18 cellular contexts compared by ENCODE assay signal in genomic region chr16:87252269-87252970, GRCh38.
DNase-seq lines count a peak whose midpoint lies in the region; FAIRE-seq and TF ChIP-seq lines count a peak whose summit lies in the region.
"Had no signal": no experiment of that assay in that cellular context is flagged by ENCODE, and none has a peak within 500 bp of the region (broad histone marks: within the 10 kb centered on the region; RNA-seq: fewer than 3 reads in every experiment).

No MANE protein-coding gene starts in this region.

- H2AFZ ChIP-seq in mammary epithelial cell (ENCODE audit: low read depth, low read length): no peak overlapping the region

- CTCF ChIA-PET in mammary epithelial cell (lab: Charles Lee; ENCODE audit: low non-redundant PET) (no interaction called here), MCF 10A (lab: Yijun Ruan, JAX) (no interaction called here), HEK293 (lab: Yijun Ruan, JAX) (no interaction called here)

- H3K9me3 ChIP-seq in mammary epithelial cell (replicated peaks; ENCODE audit: insufficient read depth, low read length): no peaks in the 10 kb centered on the region
- no peaks in the 10 kb centered on the region for H3K9me3 ChIP-seq in HEK293 (ENCODE audit: control insufficient read depth, insufficient read depth, low read depth, low read length)
- no peaks in the 10 kb centered on the region for H3K9me3 ChIP-seq in spleen
- no peaks in the 10 kb centered on the region for H3K9me3 ChIP-seq in endodermal cell (ENCODE audit: control insufficient read depth, low read length)
- no peaks in the 10 kb centered on the region for H3K9me3 ChIP-seq in small intestine (ENCODE audit: control insufficient read depth, low read depth)
- H3K9me3 ChIP-seq: BLaER1 treated with 17β-estradiol and CSF1 and Interleukin-3, amounts not matched to agents 10 nM and 100 nM had no signal

- no peaks in the 10 kb centered on the region for H3K4me1 Mint-ChIP-seq in MCF 10A (ENCODE audit: insufficient read depth, unreplicated experiment)
- H3K4me1 Mint-ChIP-seq in endodermal cell: no peaks in the 10 kb centered on the region
- H3K4me1 Mint-ChIP-seq: IgD-negative memory B cell had no signal

- TF ChIP-seq CTCF in mammary epithelial cell (conservative IDR thresholded peaks at IDR 0.05 in 1 of 2, IDR thresholded peaks at IDR 0.05 in 1 of 2; ENCODE audit: extremely low read depth in 1 of 2, insufficient read depth in 1 of 2, low read depth in 1 of 2, low read length in 2 of 2) (no peak), MCF 10A (IDR thresholded peaks at IDR 0.05; ENCODE audit: unreplicated experiment) (no peak), HEK293 (tag by site-specific recombination; IDR thresholded peaks at IDR 0.05) (no peak), spleen (IDR thresholded peaks at IDR 0.05 in 8 of 11, conservative IDR thresholded peaks at IDR 0.05 in 3 of 11) (no peak), endodermal cell (conservative IDR thresholded peaks at IDR 0.05) (no peak)

- H3K9ac ChIP-seq in mammary epithelial cell (ENCODE audit: insufficient read depth, low read length) (no peak overlapping the region), endodermal cell (ENCODE audit: extremely low read depth, low read length, poor library complexity, severe bottlenecking) (no peak overlapping the region)
- H3K9ac ChIP-seq: BLaER1 treated with 17β-estradiol and CSF1 and Interleukin-3, amounts not matched to agents 10 nM and 100 nM had no signal

- H3K27me3 ChIP-seq in mammary epithelial cell (ENCODE audit: insufficient read depth, low read length) (peaks cover 2% of the 10 kb centered on the region), spleen (replicated peaks in 1 of 7) (no peaks in the 10 kb centered on the region), endodermal cell (ENCODE audit: control insufficient read depth, insufficient read depth, low read length, poor library complexity, severe bottlenecking) (no peaks in the 10 kb centered on the region), small intestine (ENCODE audit: control insufficient read depth in 2 of 2, insufficient read depth in 2 of 2, low read length in 2 of 2) (no peaks in the 10 kb centered on the region)
- H3K27me3 ChIP-seq: BLaER1 treated with 17β-estradiol and CSF1 and Interleukin-3, amounts not matched to agents 10 nM and 100 nM had no signal

- H3K36me3 Mint-ChIP-seq in MCF 10A (ENCODE audit: insufficient read depth, unreplicated experiment) (no peaks in the 10 kb centered on the region), endodermal cell (ENCODE audit: low read depth) (no peaks in the 10 kb centered on the region)

- H3K9me3 Mint-ChIP-seq in MCF 10A (ENCODE audit: unreplicated experiment) (no peaks in the 10 kb centered on the region), endodermal cell (no peaks in the 10 kb centered on the region)
- H3K9me3 Mint-ChIP-seq: IgD-negative memory B cell had no signal

- no peak for FAIRE-seq in small intestine (lab: Jason Lieb, UNC)

- H3K36me3 ChIP-seq in mammary epithelial cell (ENCODE audit: insufficient read depth, low read length) (no peaks in the 10 kb centered on the region), HEK293 (ENCODE audit: control insufficient read depth in 2 of 2, insufficient read depth in 1 of 2, low read length in 2 of 2) (no peaks in the 10 kb centered on the region), spleen (no peaks in the 10 kb centered on the region), endodermal cell (ENCODE audit: control insufficient read depth, insufficient read depth, low read length) (no peaks in the 10 kb centered on the region), small intestine (ENCODE audit: control insufficient read depth in 2 of 2, insufficient read depth in 2 of 2, low read length in 2 of 2) (no peaks in the 10 kb centered on the region)
- H3K36me3 ChIP-seq: BLaER1 treated with 17β-estradiol and CSF1 and Interleukin-3, amounts not matched to agents 10 nM and 100 nM had no signal

- H3K79me2 ChIP-seq in mammary epithelial cell (ENCODE audit: insufficient read depth, low read length): no peaks in the 10 kb centered on the region

- dilution Hi-C loops in mammary epithelial cell (cut with HindIII; ENCODE audit: low sequenced_read_pairs): no loop called here

- H3K4me2 ChIP-seq in mammary epithelial cell (ENCODE audit: insufficient read depth, low read depth, low read length): no peak overlapping the region
- H3K4me2 ChIP-seq: BLaER1 treated with 17β-estradiol and CSF1 and Interleukin-3, amounts not matched to agents 10 nM and 100 nM had no signal

- H3K4me3 Mint-ChIP-seq in MCF 10A (ENCODE audit: unreplicated experiment): no peak overlapping the region
- no peak overlapping the region for H3K4me3 Mint-ChIP-seq in endodermal cell
- H3K4me3 Mint-ChIP-seq: IgD-negative memory B cell had no signal

- H3K4me3 ChIP-seq in mammary epithelial cell (replicated peaks in 1 of 3; ENCODE audit: insufficient read depth in 1 of 3, low read depth in 2 of 3, low read length in 3 of 3): no peak overlapping the region
- no peak overlapping the region for H3K4me3 ChIP-seq in HEK293 (ENCODE audit: low read depth, low read length)
- H3K4me3 ChIP-seq in spleen: no peak overlapping the region
- H3K4me3 ChIP-seq in endodermal cell (ENCODE audit: low read length): no peak overlapping the region
- H3K4me3 ChIP-seq in small intestine (ENCODE audit: low read depth in 1 of 2, low read length in 2 of 2): no peak overlapping the region
- H3K4me3 ChIP-seq: BLaER1 treated with 17β-estradiol and CSF1 and Interleukin-3, amounts not matched to agents 10 nM and 100 nM had no signal

- 40% methylated on average over 12 of the region's 12 CpGs for WGBS in mammary epithelial cell (ENCODE audit: low coverage, missing lambda C conversion rate)
- 81 to 85% (median 82%) methylated on average over 12 of the region's 12 CpGs for WGBS in spleen, 5 donors
- WGBS in endodermal cell (ENCODE audit: insufficient coverage in 1 of 2, insufficient read length in 1 of 2), 2 experiments: 87 to 88% methylated on average over 10 to 12 of the region's 12 CpGs
- WGBS in small intestine, 3 donors: 83 to 85% (median 84%) methylated on average over 12 of the region's 12 CpGs

- H4K20me1 ChIP-seq in mammary epithelial cell (ENCODE audit: insufficient read depth, low read length): no peaks in the 10 kb centered on the region

- H3K27ac ChIP-seq in mammary epithelial cell (ENCODE audit: insufficient read depth, low read depth, low read length) (no peak overlapping the region), HEK293 (ENCODE audit: extremely low read depth, low read depth, low read length) (no peak overlapping the region), spleen (no peak overlapping the region), endodermal cell (ENCODE audit: low read depth, low read length) (no peak overlapping the region), small intestine (ENCODE audit: low read depth in 1 of 2, low read length in 1 of 2) (no peak overlapping the region)
- H3K27ac ChIP-seq: BLaER1 treated with 17β-estradiol and CSF1 and Interleukin-3, amounts not matched to agents 10 nM and 100 nM had no signal

- in situ Hi-C loops in mammary epithelial cell (cut with MboI; ENCODE audit: low sequenced_read_pairs in 2 of 2): no loop called here

- POLR2A ChIA-PET in MCF 10A (lab: Yijun Ruan, JAX) (no interaction called here), HEK293 (lab: Yijun Ruan, JAX) (no interaction called here)

- no peak for TF ChIP-seq POLR2A in spleen (IDR thresholded peaks at IDR 0.05)

- H3K27ac Mint-ChIP-seq in MCF 10A (ENCODE audit: low read depth, unreplicated experiment): no peak overlapping the region
- no peak overlapping the region for H3K27ac Mint-ChIP-seq in endodermal cell
- H3K27ac Mint-ChIP-seq: IgD-negative memory B cell had no signal

- peak; percentile 30 for DNase-seq in mammary epithelial cell
- no peak for DNase-seq in MCF 10A (ENCODE audit: unreplicated experiment)
- peak; percentile 11 for DNase-seq in RPMI7951 (ENCODE audit: low read depth)
- peak; percentile 23 for DNase-seq in spleen
- no peak for DNase-seq in endodermal cell
- no peak for DNase-seq in small intestine
- DNase-seq in nucleus accumbens (lab: John Stamatoyannopoulos, UW): no peak
- DNase-seq: H7; NCI-H1092; NCI-H1694; NCI-H2107; NCI-H345; NCI-H526 treated with DMSO at 0.1 percent for 48 hours; NK-92 treated with Interleukin-12 subunit alpha and Interleukin-12 subunit beta, amount 100 ng/mL, for 24 hours; Right ventricle myocardium superior had no signal

- H3K4me1 ChIP-seq in mammary epithelial cell (ENCODE audit: insufficient read depth, low read length) (no peaks in the 10 kb centered on the region), HEK293 (ENCODE audit: control insufficient read depth, insufficient read depth, low read length) (no peaks in the 10 kb centered on the region), spleen (no peaks in the 10 kb centered on the region), endodermal cell (ENCODE audit: control insufficient read depth, insufficient read depth, low read length) (no peaks in the 10 kb centered on the region), small intestine (ENCODE audit: control insufficient read depth in 2 of 2, insufficient read depth in 1 of 2, low read depth in 1 of 2, low read length in 1 of 2) (no peaks in the 10 kb centered on the region)

- intact Hi-C loops in mammary epithelial cell (cut with micrococcal nuclease) (no loop called here), MCF 10A (cut with micrococcal nuclease) (no loop called here), spleen (cut with DNase I; ENCODE audit: low total_unique reads) (no loop called here)

- H3K27me3 Mint-ChIP-seq in MCF 10A (ENCODE audit: insufficient read depth, unreplicated experiment) (peaks cover 31% of the 10 kb centered on the region), endodermal cell (ENCODE audit: insufficient read depth) (no peaks in the 10 kb centered on the region)
- H3K27me3 Mint-ChIP-seq: IgD-negative memory B cell had no signal

- no TSS peak for BruUV-seq in mammary epithelial cell (replicated peaks; lab: Mats Ljungman, UMichigan)
- BruUV-seq in MCF 10A (replicated peaks; lab: Mats Ljungman, UMichigan): no TSS peak

TF ChIP-seq in HEK293, 187 proteins besides CTCF, POLR2A, EP300 and RAD21:
- TF ChIP-seq ZNF623 (tag by site-specific recombination; IDR thresholded peaks at IDR 0.05) (no peak), ZNF146 (tag by site-specific recombination; IDR thresholded peaks at IDR 0.05) (peak; percentile 89)
TF ChIP-seq in HEK293: peak in this region for 1.

Comparison
In these comparisons a context has a peak if more than half of its experiments do, and no peak if none do; other contexts are left out.
1. DNase-seq: peak in mammary epithelial cell (single experiment), RPMI7951 (single experiment) and spleen (single experiment); none in MCF 10A (single experiment), endodermal cell (single experiment), small intestine (single experiment) and nucleus accumbens (0 of 56).